ENCODE assay signal across 8 cellular contexts in genomic region chr1:211738709-211739301, GRCh38.
A peak's percentile ranks its signal among the peaks of the same experiment; 100 is the strongest.
DNase-seq lines count a peak whose midpoint lies in the region; ATAC-seq and TF ChIP-seq lines count a peak whose summit lies in the region.

No MANE protein-coding gene starts in this region.

- intact Hi-C loops in activated T-helper 2 cell treated with anti-CD3 and anti-CD28 coated beads, Interferon-gamma antibody, Interleukin-2, Interleukin-4, amounts not matched to agents 10 μg/mL and 5 μg/mL and 100 μg/mL, durations not matched to agents 14 hours and 24 hours and 36 hours (cut with micrococcal nuclease), result no loop called here

- peaks cover 27% of the 10 kb centered on the region for H3K4me1 Mint-ChIP-seq in activated T-helper 2 cell treated with anti-CD3 and anti-CD28 coated beads, Interferon-gamma antibody, Interleukin-2, Interleukin-4, amounts not matched to agents 10 μg/mL and 5 μg/mL and 100 μg/mL, durations not matched to agents 14 hours and 24 hours and 36 hours (ENCODE audit: low read depth)

- no peaks in the 10 kb centered on the region for H3K36me3 ChIP-seq in Karpas-422 (ENCODE audit: insufficient read depth, low read length)

- no peaks in the 10 kb centered on the region for H3K79me2 ChIP-seq in Karpas-422 (ENCODE audit: low read length)

- no peaks in the 10 kb centered on the region for H3K27me3 ChIP-seq in Karpas-422 (ENCODE audit: low read length)

- in situ Hi-C loops in GM13976 (cut with MboI; ENCODE audit: low sequenced_read_pairs, unreplicated experiment), result no loop called here

- H3K9ac ChIP-seq in Karpas-422 (ENCODE audit: low read length), result no peak overlapping the region

- no peak overlapping the region for H2AFZ ChIP-seq in Karpas-422 (ENCODE audit: low read length)

- peak overlapping the region; percentile 3 for H3K4me3 Mint-ChIP-seq in activated T-helper 2 cell treated with anti-CD3 and anti-CD28 coated beads, Interferon-gamma antibody, Interleukin-2, Interleukin-4, amounts not matched to agents 10 μg/mL and 5 μg/mL and 100 μg/mL, durations not matched to agents 14 hours and 24 hours and 36 hours (ENCODE audit: low read depth)

- H3K9me3 Mint-ChIP-seq in activated T-helper 2 cell treated with anti-CD3 and anti-CD28 coated beads, Interferon-gamma antibody, Interleukin-2, Interleukin-4, amounts not matched to agents 10 μg/mL and 5 μg/mL and 100 μg/mL, durations not matched to agents 14 hours and 24 hours and 36 hours, result no peaks in the 10 kb centered on the region

- no peak overlapping the region for H3K27ac Mint-ChIP-seq in activated T-helper 2 cell treated with anti-CD3 and anti-CD28 coated beads, Interferon-gamma antibody, Interleukin-2, Interleukin-4, amounts not matched to agents 10 μg/mL and 5 μg/mL and 100 μg/mL, durations not matched to agents 14 hours and 24 hours and 36 hours

- H3K27ac ChIP-seq in coronary artery (no peak overlapping the region), Karpas-422 (ENCODE audit: low read length) (no peak overlapping the region)

- H3K4me1 ChIP-seq in Karpas-422 (ENCODE audit: low read length), result peaks cover 12% of the 10 kb centered on the region

- H3K36me3 Mint-ChIP-seq in activated T-helper 2 cell treated with anti-CD3 and anti-CD28 coated beads, Interferon-gamma antibody, Interleukin-2, Interleukin-4, amounts not matched to agents 10 μg/mL and 5 μg/mL and 100 μg/mL, durations not matched to agents 14 hours and 24 hours and 36 hours (ENCODE audit: low read depth), result no peaks in the 10 kb centered on the region

- peak overlapping the region; percentile 19 for H3K4me3 ChIP-seq in Jurkat, Clone E6-1 (ENCODE audit: low read length)
- H3K4me3 ChIP-seq in coronary artery, result no peak overlapping the region
- no peak overlapping the region for H3K4me3 ChIP-seq in Karpas-422 (ENCODE audit: low read length)

- no peaks in the 10 kb centered on the region for H3K9me2 ChIP-seq in Karpas-422 (replicated peaks; ENCODE audit: insufficient read depth, low read length)

- peak; percentile 52 for DNase-seq in GM13976 (ENCODE audit: low spot score)
- peak; percentile 63 for DNase-seq in Jurkat, Clone E6-1 (ENCODE audit: low read depth, low spot score)
- DNase-seq in activated T-helper 2 cell treated with anti-CD3 and anti-CD28 coated beads, Interferon-gamma antibody, Interleukin-2, Interleukin-4, amounts not matched to agents 10 μg/mL and 5 μg/mL and 100 μg/mL, durations not matched to agents 14 hours and 24 hours and 36 hours (ENCODE audit: low spot score), result no peak
- peak in 29 of 56 donors; percentile 13 to 78 (median 47) for DNase-seq in nucleus accumbens (lab: John Stamatoyannopoulos, UW)
- no peak for DNase-seq in coronary artery (ENCODE audit: low spot score)
- DNase-seq in Karpas-422, result no peak
- DNase-seq in dedifferentiated amniotic fluid mesenchymal stem cell (ENCODE audit: extremely low spot score), result no peak

- H4K20me1 ChIP-seq in Karpas-422 (ENCODE audit: insufficient read depth, low read depth, low read length), result no peaks in the 10 kb centered on the region

- no peak overlapping the region for H3K4me2 ChIP-seq in Karpas-422 (ENCODE audit: low read depth, low read length, poor library complexity, severe bottlenecking)

- no peak for ATAC-seq in GM21528 (IDR thresholded peaks at IDR 0.05; ENCODE audit: low FRiP score, unreplicated experiment)

- TF ChIP-seq CTCF in GM13976 (IDR thresholded peaks at IDR 0.05; ENCODE audit: borderline replicate concordance, control extremely low read depth, extremely low read depth, insufficient read depth, missing control alignments) (no peak), coronary artery (IDR thresholded peaks at IDR 0.05) (no peak)

- no peaks in the 10 kb centered on the region for H3K9me3 ChIP-seq in Karpas-422 (ENCODE audit: low read length)

- H3K27me3 Mint-ChIP-seq in activated T-helper 2 cell treated with anti-CD3 and anti-CD28 coated beads, Interferon-gamma antibody, Interleukin-2, Interleukin-4, amounts not matched to agents 10 μg/mL and 5 μg/mL and 100 μg/mL, durations not matched to agents 14 hours and 24 hours and 36 hours (ENCODE audit: low read depth), result no peaks in the 10 kb centered on the region

Comparison
In these comparisons a context has a peak if more than half of its experiments do, and no peak if none do; other contexts are left out.
1. DNase-seq: peak in GM13976 (single experiment), Jurkat, Clone E6-1 (single experiment) and nucleus accumbens (29 of 56); none in activated T-helper 2 cell treated with anti-CD3 and anti-CD28 coated beads, Interferon-gamma antibody, Interleukin-2, Interleukin-4, amounts not matched to agents 10 μg/mL and 5 μg/mL and 100 μg/mL, durations not matched to agents 14 hours and 24 hours and 36 hours (single experiment), coronary artery (single experiment), Karpas-422 (single experiment) and dedifferentiated amniotic fluid mesenchymal stem cell (single experiment).